26 cellular contexts compared by ENCODE assay signal in genomic region chr15:94930945-94931344, GRCh38.
"Had no signal": no experiment of that assay in that cellular context is flagged by ENCODE, and none has a peak within 500 bp of the region (broad histone marks: within the 10 kb centered on the region; RNA-seq: fewer than 3 reads in every experiment).

No MANE protein-coding gene starts in this region.

- H3K27me3 Mint-ChIP-seq: activated naive CD8-positive, alpha-beta T cell treated with anti-CD3 and anti-CD28 coated beads, Interleukin-2, amount 10 ng/mL, durations not matched to agents 7 days and 5 days; IgD-negative memory B cell had no signal

- H3K9me3 ChIP-seq: adrenal gland had no signal

- H3K4me3 ChIP-seq: adrenal gland, MG63, Peyer's patch had no signal

- H3K27me3 ChIP-seq: adrenal gland, MG63, Peyer's patch had no signal

- H3K27ac ChIP-seq: adrenal gland, Peyer's patch, VCaP had no signal

- H3K27ac Mint-ChIP-seq: activated CD8-positive, alpha-beta T cell treated with anti-CD3 and anti-CD28 coated beads for 36 hours; activated naive CD8-positive, alpha-beta T cell treated with anti-CD3 and anti-CD28 coated beads, Interleukin-2, amount 10 ng/mL, durations not matched to agents 7 days and 5 days; IgD-negative memory B cell; T-cell had no signal

- H3K4me1 ChIP-seq: adrenal gland, Peyer's patch had no signal

- H3K4me1 Mint-ChIP-seq: activated naive CD8-positive, alpha-beta T cell treated with anti-CD3 and anti-CD28 coated beads, Interleukin-2, amount 10 ng/mL, durations not matched to agents 7 days and 5 days; IgD-negative memory B cell; T-cell had no signal

- ATAC-seq: activated CD8-positive, alpha-beta T cell treated with anti-CD3 and anti-CD28 coated beads for 36 hours; T-cell had no signal

- DNase-seq: activated CD4-positive, alpha-beta T cell treated with anti-CD3 and anti-CD28 coated beads for 4 hours; activated CD4-positive, CD25-positive, alpha-beta regulatory T cell; activated CD8-positive, alpha-beta memory T cell treated with anti-CD3 and anti-CD28 coated beads, Interleukin-2, amount 50 U/mL, for 48 hours; activated CD8-positive, alpha-beta T cell treated with anti-CD3 and anti-CD28 coated beads for 36 hours; activated naive CD4-positive, alpha-beta T cell treated with anti-CD3 and anti-CD28 coated beads, Interleukin-2, amount 50 U/mL, for 16 hours; activated naive CD8-positive, alpha-beta T cell treated with anti-CD3 and anti-CD28 coated beads, Interleukin-2, amount 10 ng/mL, durations not matched to agents 7 days and 5 days; activated T-cell treated with anti-CD3 and anti-CD28 coated beads, Interleukin-2, amount 50 U/mL, for 1 hour; adrenal gland; anterior cingulate cortex; central memory CD4-positive, alpha-beta T cell; KG1; MG63; MV-4-11; NCI-H1092 treated with DMSO at 0.1 percent for 48 hours; NCI-H1417 treated with DMSO at 0.1 percent for 48 hours; NCI-H1694; NCI-H2029; NCI-H2107; NCI-H524; Peyer's patch; SIG-M5; T-cell; T-helper 2 cell; T1000 had no signal

- H3K4me3 Mint-ChIP-seq: activated CD8-positive, alpha-beta T cell treated with anti-CD3 and anti-CD28 coated beads for 36 hours; activated naive CD8-positive, alpha-beta T cell treated with anti-CD3 and anti-CD28 coated beads, Interleukin-2, amount 10 ng/mL, durations not matched to agents 7 days and 5 days; IgD-negative memory B cell; T-cell had no signal

- H3K36me3 ChIP-seq: adrenal gland, MG63, Peyer's patch had no signal
